ENCODE assay signal across 1 cellular context in genomic region chr1:236524142-236524891, GRCh38.
TF ChIP-seq lines count a peak whose summit lies in the region.

No MANE protein-coding gene starts in this region.

TF ChIP-seq in HCT116, 20 proteins besides CTCF, POLR2A, EP300 and RAD21 (continued from another document):
- no peak for TF ChIP-seq ZBTB33 (IDR thresholded peaks at IDR 0.05; ENCODE audit: extremely low read depth, insufficient replicate concordance, low read length)
- no peak for TF ChIP-seq ATF3 (IDR thresholded peaks at IDR 0.05)
- peak; percentile 45 for TF ChIP-seq POLR2AphosphoS5 (IDR thresholded peaks at IDR 0.05; ENCODE audit: low read depth, low read length)
- no peak for TF ChIP-seq SRF (IDR thresholded peaks at IDR 0.05; ENCODE audit: low read depth)
- peak; percentile 86 for TF ChIP-seq YY1 (IDR thresholded peaks at IDR 0.05; ENCODE audit: extremely low read depth, insufficient replicate concordance, low read depth, low read length)
- no peak for TF ChIP-seq ELF1 (IDR thresholded peaks at IDR 0.05; ENCODE audit: borderline replicate concordance, low read depth)
- peak; percentile 2; the same call in 1 of the 2 replicates for TF ChIP-seq CBX3 (IDR thresholded peaks at IDR 0.05; ENCODE audit: low read depth)
- TF ChIP-seq CEBPB (IDR thresholded peaks at IDR 0.05; ENCODE audit: low read depth): no peak
